ENCODE assay signal across 9 cellular contexts in the genomic region with DNA sequence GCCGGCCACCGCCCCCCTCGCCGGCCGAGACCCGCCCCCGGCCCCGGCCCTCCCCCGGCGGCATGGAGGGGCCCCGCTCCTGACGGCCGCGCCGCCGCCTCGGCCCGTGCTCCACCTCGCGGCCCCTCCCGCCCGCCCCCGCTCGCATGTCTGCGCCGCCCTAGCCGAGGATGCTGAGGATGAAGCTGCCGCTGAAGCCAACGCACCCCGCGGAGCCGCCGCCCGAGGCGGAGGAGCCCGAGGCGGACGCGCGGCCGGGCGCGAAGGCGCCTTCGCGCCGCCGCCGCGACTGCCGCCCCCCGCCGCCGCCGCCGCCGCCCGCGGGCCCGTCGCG. TPM values are rescaled to one million over a fixed set of nuclear protein-coding genes. Genes with fewer than 3 reads are reported as not detected.
DNase-seq lines count a peak whose midpoint lies in the region; ATAC-seq and TF ChIP-seq lines count a peak whose summit lies in the region.
"Had no signal": no experiment of that assay in that cellular context is flagged by ENCODE, and none has a peak within 500 bp of the region (broad histone marks: within the 10 kb centered on the region; RNA-seq: fewer than 3 reads in every experiment).

No MANE protein-coding gene starts in this region.

- CTCF ChIA-PET in Calu3 (lab: Charles Lee) = interaction anchor here (0.7 to 3.2 kb wide), 8 partner anchors 17 to 103 kb away, joined by 3 to 9 read pairs (median 4); no protein-coding TSS in a partner anchor

- H3K27me3 ChIP-seq in NT2/D1 (ENCODE audit: insufficient read depth, insufficient read length) (peaks cover 28% of the 10 kb centered on the region), esophagus muscularis mucosa (no peaks in the 10 kb centered on the region)

- H3K9me3 Mint-ChIP-seq in Calu3 (ENCODE audit: low read depth, unreplicated experiment) = no peaks in the 10 kb centered on the region
- H3K9me3 Mint-ChIP-seq: IgD-negative memory B cell had no signal

- no peak overlapping the region for H3K9ac ChIP-seq in NT2/D1 (ENCODE audit: insufficient read length, low read depth)

- peaks cover 40% of the 10 kb centered on the region for H3K4me1 Mint-ChIP-seq in Calu3 (ENCODE audit: low read depth, unreplicated experiment)

- H3K9me3 ChIP-seq in NT2/D1 (ENCODE audit: insufficient read depth, low read length) = no peaks in the 10 kb centered on the region
- no peaks in the 10 kb centered on the region for H3K9me3 ChIP-seq in esophagus muscularis mucosa

- no peak for TF ChIP-seq POLR2A in esophagus muscularis mucosa (IDR thresholded peaks at IDR 0.05; ENCODE audit: low read depth)

- H3K27ac ChIP-seq in esophagus muscularis mucosa (replicated peaks in 1 of 4) = peak overlapping the region; percentile 95 to 99 (median 98)

- intact Hi-C loops in Calu3 (cut with micrococcal nuclease; ENCODE audit: unreplicated experiment) (no loop called here), esophagus muscularis mucosa (cut with DNase I) (loop anchor here (5.0 to 10.0 kb wide), 3 partner anchors 96 to 1452 kb away; partner anchors contain the start of genes PHLPP1 and SERPINB8)

- ATAC-seq in GM21717 (IDR thresholded peaks at IDR 0.05; ENCODE audit: unreplicated experiment) = no peak

- H3K36me3 ChIP-seq in NT2/D1 (ENCODE audit: insufficient read depth, insufficient read length, low read length) (no peaks in the 10 kb centered on the region), esophagus muscularis mucosa (no peaks in the 10 kb centered on the region)

- H3K4me1 ChIP-seq in NT2/D1 (ENCODE audit: insufficient read depth, insufficient read length) = peaks cover 2% of the 10 kb centered on the region
- peaks cover 22 to 43% (median 34%) of the 10 kb centered on the region in 4 donors for H3K4me1 ChIP-seq in esophagus muscularis mucosa

- DNase-seq in Calu3 (no peak), NT2/D1 (ENCODE audit: low read depth, low spot score) (no peak), esophagus muscularis mucosa (ENCODE audit: extremely low spot score) (no peak), retinal pigment epithelial cell (ENCODE audit: low read depth) (no peak), anterior cingulate cortex (lab: John Stamatoyannopoulos, UW) (no peak), NCI-H524 treated with DMSO at 0.1 percent for 48 hours (lab: John Stamatoyannopoulos, UW) (no peak), NCI-H2171 (lab: John Stamatoyannopoulos, UW) (no peak)

- H3K27ac Mint-ChIP-seq in Calu3 (ENCODE audit: unreplicated experiment) = peak overlapping the region; percentile 95

- peak overlapping the region; percentile 71 for H3K4me3 ChIP-seq in NT2/D1 (ENCODE audit: insufficient read length, low read depth)
- H3K4me3 ChIP-seq in esophagus muscularis mucosa = peak overlapping the region; percentile 91 to 96 (median 94)
- H3K4me3 ChIP-seq in retinal pigment epithelial cell (ENCODE audit: low read length) = peak overlapping the region; percentile 79

- no TSS peak for BruUV-seq in Calu3 (replicated peaks; lab: Mats Ljungman, UMichigan)

- TF ChIP-seq CTCF in Calu3 (IDR thresholded peaks at IDR 0.05; ENCODE audit: unreplicated experiment) (no peak), esophagus muscularis mucosa (IDR thresholded peaks at IDR 0.05) (no peak), retinal pigment epithelial cell (conservative IDR thresholded peaks at IDR 0.05; ENCODE audit: low read depth, low read length) (no peak)

- peak overlapping the region; percentile 84 for H3K4me3 Mint-ChIP-seq in Calu3 (ENCODE audit: low read depth, unreplicated experiment)

- H3K27me3 Mint-ChIP-seq in Calu3 (ENCODE audit: unreplicated experiment) = no peaks in the 10 kb centered on the region
- H3K27me3 Mint-ChIP-seq: IgD-negative memory B cell had no signal

- peaks cover 69% of the 10 kb centered on the region for H3K36me3 Mint-ChIP-seq in Calu3 (ENCODE audit: insufficient read depth, unreplicated experiment)

- TF ChIP-seq EP300 in esophagus muscularis mucosa (IDR thresholded peaks at IDR 0.05) = no peak

- no CpG with 5 or more reads among the region's 62 CpGs for WGBS in esophagus muscularis mucosa

RNA-seq across cellular contexts. Expression of gene ZCCHC2, which starts 0.4 kb away (rescaled TPM):
- total RNA-seq in Calu3 (2022) = 43.5 and 61.4 TPM in 2 replicates
- 10 to 100 TPM; 18.9 to 26.1 (median 23.8) TPM for total RNA-seq in esophagus muscularis mucosa
